In genomic region chr1:44674113-44675000, GRCh38 we compare ENCODE assay signal across 1 cellular context.
A peak's percentile ranks its signal among the peaks of the same experiment; 100 is the strongest.
TF ChIP-seq lines count a peak whose summit lies in the region.

TSS of gene ARMH1 (plus strand) at chr1:44674714. CDS start at chr1:44689698, 14,984 bp downstream.
TSS of gene TMEM53 (minus strand) at chr1:44674481. CDS start at chr1:44674391, 90 bp downstream.

TF ChIP-seq in HepG2, 621 proteins besides CTCF, POLR2A, EP300 and RAD21 (continued from another document):
- TF ChIP-seq ZNF407 (CRISPR knock-in tag; IDR thresholded peaks at IDR 0.05; ENCODE audit: not compliant biosample characterization) (peak; percentile 48), PITX1 (CRISPR knock-in tag; IDR thresholded peaks at IDR 0.05) (peak; percentile 38; the same call in 1 of the 2 replicates), HIVEP1 (CRISPR knock-in tag; IDR thresholded peaks at IDR 0.05) (no peak), ASH2L (IDR thresholded peaks at IDR 0.05; ENCODE audit: insufficient read length, low read depth, low read length) (peak; percentile 81), ZNF274 (CRISPR knock-in tag; IDR thresholded peaks at IDR 0.05) (no peak), ZKSCAN8 (CRISPR knock-in tag; IDR thresholded peaks at IDR 0.05; ENCODE audit: borderline replicate concordance) (no peak), RARA (CRISPR knock-in tag; IDR thresholded peaks at IDR 0.05) (peak; percentile 35; the same call in 1 of the 2 replicates), KAT7 (CRISPR knock-in tag; IDR thresholded peaks at IDR 0.05; ENCODE audit: borderline replicate concordance) (no peak; the same call in 1 of the 2 replicates), TBP (CRISPR knock-in tag; IDR thresholded peaks at IDR 0.05) (no peak), YEATS4 (CRISPR knock-in tag; IDR thresholded peaks at IDR 0.05; ENCODE audit: borderline replicate concordance) (peak; percentile 71; the same call in 1 of the 2 replicates), NCOA5 (CRISPR knock-in tag; IDR thresholded peaks at IDR 0.05) (no peak), KLF12 (CRISPR knock-in tag; IDR thresholded peaks at IDR 0.05; ENCODE audit: borderline replicate concordance) (peak; percentile 82), NFRKB (IDR thresholded peaks at IDR 0.05) (no peak), NBN (conservative IDR thresholded peaks at IDR 0.05) (no peak), MTF1 (CRISPR knock-in tag; IDR thresholded peaks at IDR 0.05) (no peak), REL (CRISPR knock-in tag; conservative IDR thresholded peaks at IDR 0.05) (no peak), SP1 (IDR thresholded peaks at IDR 0.05) (peak; percentile 48; the same call in 1 of the 2 replicates), SP1 (CRISPR knock-in tag; IDR thresholded peaks at IDR 0.05) (peak; percentile 73), BHLHE40 (IDR thresholded peaks at IDR 0.05; ENCODE audit: low read length) (peak; percentile 73), PHF21A (CRISPR knock-in tag; IDR thresholded peaks at IDR 0.05) (peak; percentile 79), ZNF572 (CRISPR knock-in tag; IDR thresholded peaks at IDR 0.05) (no peak; the same call in 1 of the 2 replicates), DR1 (CRISPR knock-in tag; IDR thresholded peaks at IDR 0.05) (0 out of 2 replicates have a peak, but pooled peaks have one; percentile 45), DNMT1 (CRISPR knock-in tag; IDR thresholded peaks at IDR 0.05) (no peak), DPF2 (CRISPR knock-in tag; IDR thresholded peaks at IDR 0.05; ENCODE audit: borderline replicate concordance, low read depth) (no peak), MED8 (CRISPR knock-in tag; IDR thresholded peaks at IDR 0.05; ENCODE audit: insufficient replicate concordance) (no peak), CENPT (CRISPR knock-in tag; IDR thresholded peaks at IDR 0.05; ENCODE audit: low read depth) (no peak), TIGD3 (CRISPR knock-in tag; IDR thresholded peaks at IDR 0.05; ENCODE audit: borderline replicate concordance) (no peak), PHB2 (IDR thresholded peaks at IDR 0.05; ENCODE audit: partially characterized antibody) (no peak), HNRNPH1 (optimal IDR thresholded peaks at IDR 0.05; ENCODE audit: low read depth, low read length) (no peak), DNMT3B (CRISPR knock-in tag; conservative IDR thresholded peaks at IDR 0.05) (no peak), RBFOX2 (IDR thresholded peaks at IDR 0.05; ENCODE audit: low read depth, low read length) (peak; percentile 92), NPAS2 (CRISPR knock-in tag; IDR thresholded peaks at IDR 0.05; ENCODE audit: borderline replicate concordance) (no peak), ZIK1 (CRISPR knock-in tag; IDR thresholded peaks at IDR 0.05; ENCODE audit: borderline replicate concordance, low read depth) (peak; percentile 21; the same call in 1 of the 2 replicates), ZNF563 (CRISPR knock-in tag; IDR thresholded peaks at IDR 0.05) (no peak), GZF1 (CRISPR knock-in tag; IDR thresholded peaks at IDR 0.05) (no peak), THAP7 (CRISPR knock-in tag; IDR thresholded peaks at IDR 0.05) (peak; percentile 16; the same call in 1 of the 2 replicates), ZNF607 (CRISPR knock-in tag; IDR thresholded peaks at IDR 0.05; ENCODE audit: borderline replicate concordance) (no peak), MEIS2 (CRISPR knock-in tag; IDR thresholded peaks at IDR 0.05) (peak; percentile 63; the same call in 1 of the 2 replicates), PCBP1 (IDR thresholded peaks at IDR 0.05; ENCODE audit: borderline replicate concordance, low read depth, low read length) (no peak; the same call in 1 of the 2 replicates), ZMAT5 (CRISPR knock-in tag; IDR thresholded peaks at IDR 0.05; ENCODE audit: borderline replicate concordance, low read depth) (no peak), HNF4A (CRISPR knock-in tag; IDR thresholded peaks at IDR 0.05) (peak; percentile 54), ZNF891 (CRISPR knock-in tag; IDR thresholded peaks at IDR 0.05) (peak; percentile 36; the same call in 1 of the 2 replicates), ZNF883 (CRISPR knock-in tag; IDR thresholded peaks at IDR 0.05; ENCODE audit: not compliant biosample characterization) (peak; percentile 29), ZNF234 (CRISPR knock-in tag; conservative IDR thresholded peaks at IDR 0.05) (no peak), ZNF530 (CRISPR knock-in tag; IDR thresholded peaks at IDR 0.05; ENCODE audit: low read depth) (no peak), ZNF33B (CRISPR knock-in tag; IDR thresholded peaks at IDR 0.05) (no peak), ELF3 (CRISPR knock-in tag; IDR thresholded peaks at IDR 0.05) (peak; percentile 13), ZNF333 (CRISPR knock-in tag; IDR thresholded peaks at IDR 0.05; ENCODE audit: borderline replicate concordance) (no peak), ATF4 (CRISPR knock-in tag; IDR thresholded peaks at IDR 0.05) (0 out of 4 replicates have a peak, but pooled peaks of 1 of the 2 experiments have one; percentile 1), TEAD2 (CRISPR knock-in tag; IDR thresholded peaks at IDR 0.05) (no peak), ZNF232 (CRISPR knock-in tag; IDR thresholded peaks at IDR 0.05; ENCODE audit: borderline replicate concordance) (no peak), RFX3 (CRISPR knock-in tag; IDR thresholded peaks at IDR 0.05) (peak; percentile 95), REXO4 (CRISPR knock-in tag; IDR thresholded peaks at IDR 0.05; ENCODE audit: borderline replicate concordance) (no peak), POLR2G (IDR thresholded peaks at IDR 0.05; ENCODE audit: low read depth, low read length) (peak; percentile 81), MZF1 (CRISPR knock-in tag; IDR thresholded peaks at IDR 0.05; ENCODE audit: borderline replicate concordance) (no peak), PAF1 (CRISPR knock-in tag; IDR thresholded peaks at IDR 0.05) (no peak), STAT6 (CRISPR knock-in tag; IDR thresholded peaks at IDR 0.05; ENCODE audit: borderline replicate concordance) (peak; percentile 77; the same call in 1 of the 2 replicates), ZNF292 (CRISPR knock-in tag; IDR thresholded peaks at IDR 0.05; ENCODE audit: borderline replicate concordance, low read depth) (0 out of 2 replicates have a peak, but pooled peaks have one; percentile 17)
- TF ChIP-seq, protein P1, sequence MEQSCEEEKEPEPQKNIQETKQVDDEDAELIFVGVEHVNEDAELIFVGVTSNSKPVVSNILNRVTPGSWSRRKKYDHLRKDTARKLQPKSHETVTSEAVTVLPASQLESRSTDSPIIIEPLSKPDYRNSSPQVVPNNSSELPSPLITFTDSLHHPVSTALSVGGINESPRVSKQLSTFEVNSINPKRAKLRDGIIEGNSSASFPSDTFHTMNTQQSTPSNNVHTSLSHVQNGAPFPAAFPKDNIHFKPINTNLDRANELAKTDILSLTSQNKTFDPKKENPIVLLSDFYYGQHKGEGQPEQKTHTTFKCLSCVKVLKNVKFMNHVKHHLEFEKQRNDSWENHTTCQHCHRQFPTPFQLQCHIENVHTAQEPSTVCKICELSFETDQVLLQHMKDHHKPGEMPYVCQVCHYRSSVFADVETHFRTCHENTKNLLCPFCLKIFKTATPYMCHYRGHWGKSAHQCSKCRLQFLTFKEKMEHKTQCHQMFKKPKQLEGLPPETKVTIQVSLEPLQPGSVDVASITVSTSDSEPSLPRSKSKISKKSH (CRISPR knock-in tag; IDR thresholded peaks at IDR 0.05; ENCODE audit: borderline replicate concordance) = 0 out of 2 replicates have a peak, but pooled peaks have one; percentile 27
